ENCODE assay signal across 10 cellular contexts in genomic region chr6:111555041-111555440, GRCh38. TPM values are rescaled to one million over a fixed set of nuclear protein-coding genes. Genes with fewer than 3 reads are reported as not detected.
DNase-seq lines count a peak whose midpoint lies in the region; ATAC-seq and TF ChIP-seq lines count a peak whose summit lies in the region.
"Had no signal": no experiment of that assay in that cellular context is flagged by ENCODE, and none has a peak within 500 bp of the region (broad histone marks: within the 10 kb centered on the region; RNA-seq: fewer than 3 reads in every experiment).

No MANE protein-coding gene starts in this region.

- H3K4me1 Mint-ChIP-seq in progenitor cell of endocrine pancreas (ENCODE audit: low read depth): peaks cover 69% of the 10 kb centered on the region

- no peaks in the 10 kb centered on the region for H3K9me3 Mint-ChIP-seq in progenitor cell of endocrine pancreas (ENCODE audit: low read depth)
- H3K9me3 Mint-ChIP-seq: stimulated activated memory B cell treated with anti-CD40 and anti-IgM and Interleukin-4, amounts not matched to agents 10 μg/mL and 1 μg/mL and 100 μg/mL, for 72 hours had no signal

- DNase-seq in AG09309 (ENCODE audit: low read depth) (peak; percentile 31), LHCN-M2 (ENCODE audit: low read depth) (peak; percentile 60), esophagus squamous epithelium (lab: John Stamatoyannopoulos, UW) (no peak), progenitor cell of endocrine pancreas (ENCODE audit: low spot score, unreplicated experiment) (no peak), cortex of kidney (lab: John Stamatoyannopoulos, UW) (no peak), NCI-H1694 (lab: John Stamatoyannopoulos, UW) (no peak), adrenal gland (no peak)

- 48 to 51% methylated on average over 2 of the region's 2 CpGs for whole genome bisulfite sequencing in esophagus squamous epithelium, 2 donors
- 54 to 70% (median 61%) methylated on average over 2 of the region's 2 CpGs for WGBS in adrenal gland, 4 donors

- no peaks in the 10 kb centered on the region for H3K9me3 ChIP-seq in esophagus squamous epithelium
- no peaks in the 10 kb centered on the region for H3K9me3 ChIP-seq in adrenal gland (replicated peaks in 1 of 3)

- H3K27ac ChIP-seq in esophagus squamous epithelium: peak overlapping the region in 3 of 4 donors; percentile 71 to 78 (median 74)
- peak overlapping the region in 2 of 5 donors; percentile 7 to 52 for H3K27ac ChIP-seq in adrenal gland

- peak; percentile 12 for TF ChIP-seq CTCF in AG09309 (IDR thresholded peaks at IDR 0.05; ENCODE audit: control insufficient read depth, insufficient read depth, low read depth, low read length, missing control alignments)
- TF ChIP-seq CTCF in esophagus squamous epithelium (IDR thresholded peaks at IDR 0.05): peak in 1 of 6 experiments; percentile 13
- no peak for TF ChIP-seq CTCF in progenitor cell of endocrine pancreas (IDR thresholded peaks at IDR 0.05; ENCODE audit: unreplicated experiment)
- TF ChIP-seq CTCF in adrenal gland (IDR thresholded peaks at IDR 0.05): no peak

- H3K4me3 ChIP-seq in AG09309 (ENCODE audit: control insufficient read depth, low read depth, low read length) (no peak overlapping the region), esophagus squamous epithelium (no peak overlapping the region), adrenal gland (no peak overlapping the region)

- H3K36me3 Mint-ChIP-seq in progenitor cell of endocrine pancreas (ENCODE audit: insufficient read depth): peaks cover 8% of the 10 kb centered on the region

- peaks cover 11 to 80% (median 58%) of the 10 kb centered on the region in 3 donors for H3K4me1 ChIP-seq in esophagus squamous epithelium
- peaks cover 19 to 35% of the 10 kb centered on the region in 2 donors for H3K4me1 ChIP-seq in adrenal gland (replicated peaks in 1 of 2)

- peak overlapping the region; percentile 67 for H3K27ac Mint-ChIP-seq in progenitor cell of endocrine pancreas
- H3K27ac Mint-ChIP-seq: stimulated activated memory B cell treated with anti-CD40 and anti-IgM and Interleukin-4, amounts not matched to agents 10 μg/mL and 1 μg/mL and 100 μg/mL, for 72 hours had no signal

- no peaks in the 10 kb centered on the region for H3K27me3 Mint-ChIP-seq in progenitor cell of endocrine pancreas
- H3K27me3 Mint-ChIP-seq: stimulated activated memory B cell treated with anti-CD40 and anti-IgM and Interleukin-4, amounts not matched to agents 10 μg/mL and 1 μg/mL and 100 μg/mL, for 72 hours had no signal

- no peak for TF ChIP-seq POLR2A in esophagus squamous epithelium (IDR thresholded peaks at IDR 0.05)
- TF ChIP-seq POLR2A in adrenal gland (IDR thresholded peaks at IDR 0.05): no peak

- no peak for ATAC-seq in HG02852 (IDR thresholded peaks at IDR 0.05; ENCODE audit: unreplicated experiment)
- ATAC-seq: right cardiac atrium; stimulated activated memory B cell treated with anti-CD40 and anti-IgM and Interleukin-4, amounts not matched to agents 10 μg/mL and 1 μg/mL and 100 μg/mL, for 72 hours had no signal

- intact Hi-C loops in esophagus squamous epithelium (cut with DNase I) (loop anchor here (10.0 kb wide), 1 partner anchor 70 kb away; the partner anchor contains the start of gene REV3L), adrenal gland (cut with DNase I) (no loop called here)

- H3K27me3 ChIP-seq in esophagus squamous epithelium (no peaks in the 10 kb centered on the region), adrenal gland (no peaks in the 10 kb centered on the region)

- H3K36me3 ChIP-seq in esophagus squamous epithelium: peaks cover 0 to 29% (median 3%) of the 10 kb centered on the region in 3 donors
- H3K36me3 ChIP-seq in adrenal gland (replicated peaks in 1 of 2): peaks cover 0 to 9% of the 10 kb centered on the region in 2 donors

- no peak overlapping the region for H3K4me3 Mint-ChIP-seq in progenitor cell of endocrine pancreas (ENCODE audit: low read depth)
- H3K4me3 Mint-ChIP-seq: stimulated activated memory B cell treated with anti-CD40 and anti-IgM and Interleukin-4, amounts not matched to agents 10 μg/mL and 1 μg/mL and 100 μg/mL, for 72 hours had no signal

RNA-seq across cellular contexts. Expression of gene TRAF3IP2, which starts 50.6 kb away (rescaled TPM):
- total RNA-seq in LHCN-M2 (2014; rRNA removed) (18.5 and 21.8 TPM in 2 replicates), esophagus squamous epithelium (10 to 100 TPM; 36.8 to 52.1 (median 46.7) TPM), progenitor cell of endocrine pancreas (23.4 and 24.9 TPM in 2 replicates), adrenal gland (10 to 100 TPM; 35.7 to 53.7 (median 46.2) TPM)
- polyA plus RNA-seq in LHCN-M2 (2012): 18.7 TPM
- polyA plus RNA-seq in adrenal gland: 10 to 100 TPM; 32.9 to 70.8 (median 56.9) TPM

Comparison
In these comparisons a context has a peak if more than half of its experiments do, and no peak if none do; other contexts are left out.
1. DNase-seq: peak in AG09309 (single experiment) and LHCN-M2 (single experiment); none in esophagus squamous epithelium (single experiment), progenitor cell of endocrine pancreas (single experiment), cortex of kidney (single experiment), NCI-H1694 (single experiment) and adrenal gland (0 of 7).